ENCODE assay signal across 8 cellular contexts in the genomic region with DNA sequence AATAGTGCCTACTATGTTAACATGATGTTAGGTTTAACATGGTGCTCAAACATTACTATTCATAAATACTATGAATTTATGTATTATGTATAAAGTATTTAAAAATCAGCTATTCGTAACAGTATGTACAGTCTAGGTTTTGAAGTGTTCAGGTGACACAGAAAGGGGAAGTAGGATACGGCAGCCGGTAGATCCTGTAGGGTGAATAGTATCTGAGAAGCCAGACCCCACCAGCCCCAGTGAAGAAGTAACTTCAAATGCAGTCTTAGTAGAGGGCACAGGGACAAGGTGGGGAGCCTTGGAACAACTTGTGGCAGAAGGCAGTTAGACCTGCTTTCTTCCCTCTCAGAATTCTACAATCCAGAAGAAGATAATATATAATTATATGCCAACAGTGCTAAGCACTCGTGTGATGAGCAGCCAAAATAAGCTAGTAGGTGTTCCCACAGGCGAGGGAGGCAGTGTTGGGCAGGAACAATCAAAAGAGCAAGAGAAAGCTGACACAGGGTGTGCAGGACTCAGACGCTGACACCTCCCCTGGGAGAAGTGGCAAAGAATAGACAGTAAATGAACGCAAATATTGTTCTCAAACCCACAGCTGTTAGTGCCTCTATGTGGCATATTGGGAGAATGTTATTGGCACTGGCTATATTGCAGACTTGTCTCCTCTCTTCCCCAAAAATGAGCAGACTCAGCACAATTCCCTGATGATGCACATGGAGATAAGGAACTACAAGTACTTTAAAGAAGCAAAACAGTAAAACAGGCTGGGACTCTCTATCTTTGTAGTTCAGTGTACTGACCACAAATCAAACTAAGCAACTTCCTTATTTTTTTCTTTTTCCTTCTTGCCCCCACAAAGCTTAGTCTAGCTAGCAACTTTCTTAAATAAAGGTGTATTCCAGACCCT. TPM values are rescaled to one million over a fixed set of nuclear protein-coding genes. Genes with fewer than 3 reads are reported as not detected.
A peak's percentile ranks its signal among the peaks of the same experiment; 100 is the strongest.
DNase-seq lines count a peak whose midpoint lies in the region; TF ChIP-seq lines count a peak whose summit lies in the region.

No MANE protein-coding gene starts in this region.

- no peaks in the 10 kb centered on the region for H3K27me3 ChIP-seq in skeletal muscle satellite cell (ENCODE audit: control insufficient read depth, insufficient read depth, low read length)
- H3K27me3 ChIP-seq in WERI-Rb-1 (ENCODE audit: insufficient read depth, low read depth, severe bottlenecking): no peaks in the 10 kb centered on the region

- no peak overlapping the region for H3K4me3 ChIP-seq in skeletal muscle satellite cell (ENCODE audit: low read length)
- no peak overlapping the region for H3K4me3 ChIP-seq in WERI-Rb-1 (ENCODE audit: low read depth, low read length)

- H3K9me3 ChIP-seq in skeletal muscle satellite cell (replicated peaks; ENCODE audit: low read length) (no peaks in the 10 kb centered on the region), WERI-Rb-1 (ENCODE audit: severe bottlenecking) (no peaks in the 10 kb centered on the region)

- H3K4me2 ChIP-seq in skeletal muscle satellite cell (ENCODE audit: low read length): peak overlapping the region; percentile 3

- H3K36me3 ChIP-seq in skeletal muscle satellite cell (ENCODE audit: insufficient read depth, low read length) (no peaks in the 10 kb centered on the region), WERI-Rb-1 (peaks cover 66% of the 10 kb centered on the region)

- in situ Hi-C loops in GM18951 (cut with MboI; ENCODE audit: low sequenced_read_pairs, unreplicated experiment): no loop called here

- H3K27ac ChIP-seq in 22Rv1 (0 out of 2 replicates have a peak overlapping the region, but pooled peaks have one; percentile 23), WERI-Rb-1 (no peak overlapping the region)

- peak; percentile 32 for TF ChIP-seq POLR2A in GM18951 (IDR thresholded peaks at IDR 0.05; ENCODE audit: extremely low read depth, insufficient read depth, insufficient read length)

- H3K4me1 ChIP-seq in skeletal muscle satellite cell (ENCODE audit: control insufficient read depth, insufficient read depth, low read length): peaks cover 7% of the 10 kb centered on the region

- DNase-seq in NCI-H1694 (lab: John Stamatoyannopoulos, UW) (peak; percentile 15), astrocyte of the hippocampus (ENCODE audit: low read depth, low spot score) (peak; percentile 9), occipital lobe (lab: John Stamatoyannopoulos, UW) (no peak), hepatic stellate cell (ENCODE audit: low spot score) (no peak), WERI-Rb-1 (no peak)

- no peak overlapping the region for H3K9ac ChIP-seq in skeletal muscle satellite cell (ENCODE audit: low read depth, low read length)

- TF ChIP-seq CTCF in 22Rv1 (IDR thresholded peaks at IDR 0.05) (no peak), WERI-Rb-1 (IDR thresholded peaks at IDR 0.05; ENCODE audit: low read depth, low read length) (no peak)

RNA-seq across cellular contexts. Expression of gene ZNF367, which starts 4.6 kb away (rescaled TPM):
- total RNA-seq in skeletal muscle satellite cell (2012; rRNA removed): 4.2 and 5.8 TPM in 2 replicates
- 3.3 TPM for total RNA-seq in occipital lobe

RNA-seq across cellular contexts. Expression of gene SLC35D2, which starts 30.1 kb away (rescaled TPM):
- total RNA-seq in skeletal muscle satellite cell (2012; rRNA removed): 11.6 and 13.4 TPM in 2 replicates
- total RNA-seq in occipital lobe: 2.2 TPM

RNA-seq across cellular contexts. Expression of gene HABP4, which starts 36.4 kb away (rescaled TPM):
- total RNA-seq in skeletal muscle satellite cell (2012; rRNA removed): 6.8 and 12.4 TPM in 2 replicates
- 10.5 TPM for total RNA-seq in occipital lobe

Comparison
In these comparisons a context has a peak if more than half of its experiments do, and no peak if none do; other contexts are left out.
1. DNase-seq: peak in NCI-H1694 (single experiment) and astrocyte of the hippocampus (single experiment); none in occipital lobe (single experiment), hepatic stellate cell (single experiment) and WERI-Rb-1 (single experiment).